ENCODE assay signal across 1 cellular context in genomic region chr4:25376754-25377571, GRCh38.
TF ChIP-seq lines count a peak whose summit lies in the region.

A gene with protein sequence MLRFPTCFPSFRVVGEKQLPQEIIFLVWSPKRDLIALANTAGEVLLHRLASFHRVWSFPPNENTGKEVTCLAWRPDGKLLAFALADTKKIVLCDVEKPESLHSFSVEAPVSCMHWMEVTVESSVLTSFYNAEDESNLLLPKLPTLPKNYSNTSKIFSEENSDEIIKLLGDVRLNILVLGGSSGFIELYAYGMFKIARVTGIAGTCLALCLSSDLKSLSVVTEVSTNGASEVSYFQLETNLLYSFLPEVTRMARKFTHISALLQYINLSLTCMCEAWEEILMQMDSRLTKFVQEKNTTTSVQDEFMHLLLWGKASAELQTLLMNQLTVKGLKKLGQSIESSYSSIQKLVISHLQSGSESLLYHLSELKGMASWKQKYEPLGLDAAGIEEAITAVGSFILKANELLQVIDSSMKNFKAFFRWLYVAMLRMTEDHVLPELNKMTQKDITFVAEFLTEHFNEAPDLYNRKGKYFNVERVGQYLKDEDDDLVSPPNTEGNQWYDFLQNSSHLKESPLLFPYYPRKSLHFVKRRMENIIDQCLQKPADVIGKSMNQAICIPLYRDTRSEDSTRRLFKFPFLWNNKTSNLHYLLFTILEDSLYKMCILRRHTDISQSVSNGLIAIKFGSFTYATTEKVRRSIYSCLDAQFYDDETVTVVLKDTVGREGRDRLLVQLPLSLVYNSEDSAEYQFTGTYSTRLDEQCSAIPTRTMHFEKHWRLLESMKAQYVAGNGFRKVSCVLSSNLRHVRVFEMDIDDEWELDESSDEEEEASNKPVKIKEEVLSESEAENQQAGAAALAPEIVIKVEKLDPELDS (plus strand): TSS chr4:25377263. CDS start chr4:25377428, 165 bp downstream.

TF ChIP-seq in GM12878, 131 proteins besides CTCF, POLR2A, EP300 and RAD21 (continued from another document):
- no peak for TF ChIP-seq E2F8 (IDR thresholded peaks at IDR 0.05; ENCODE audit: low read depth, partially characterized antibody)
- TF ChIP-seq EED (IDR thresholded peaks at IDR 0.05; ENCODE audit: low read depth) = no peak
- TF ChIP-seq TCF7 (IDR thresholded peaks at IDR 0.05; ENCODE audit: borderline replicate concordance) = no peak
- 0 out of 2 replicates have a peak, but pooled peaks have one; percentile 18 for TF ChIP-seq REST (IDR thresholded peaks at IDR 0.05; ENCODE audit: low read depth, low read length)
- TF ChIP-seq TAF1 (IDR thresholded peaks at IDR 0.05; ENCODE audit: borderline replicate concordance, low read depth, low read length) = peak; percentile 86; the same call in 1 of the 2 replicates
- TF ChIP-seq SP1 (IDR thresholded peaks at IDR 0.05; ENCODE audit: low read depth, low read length) = no peak
- TF ChIP-seq, protein P1, sequence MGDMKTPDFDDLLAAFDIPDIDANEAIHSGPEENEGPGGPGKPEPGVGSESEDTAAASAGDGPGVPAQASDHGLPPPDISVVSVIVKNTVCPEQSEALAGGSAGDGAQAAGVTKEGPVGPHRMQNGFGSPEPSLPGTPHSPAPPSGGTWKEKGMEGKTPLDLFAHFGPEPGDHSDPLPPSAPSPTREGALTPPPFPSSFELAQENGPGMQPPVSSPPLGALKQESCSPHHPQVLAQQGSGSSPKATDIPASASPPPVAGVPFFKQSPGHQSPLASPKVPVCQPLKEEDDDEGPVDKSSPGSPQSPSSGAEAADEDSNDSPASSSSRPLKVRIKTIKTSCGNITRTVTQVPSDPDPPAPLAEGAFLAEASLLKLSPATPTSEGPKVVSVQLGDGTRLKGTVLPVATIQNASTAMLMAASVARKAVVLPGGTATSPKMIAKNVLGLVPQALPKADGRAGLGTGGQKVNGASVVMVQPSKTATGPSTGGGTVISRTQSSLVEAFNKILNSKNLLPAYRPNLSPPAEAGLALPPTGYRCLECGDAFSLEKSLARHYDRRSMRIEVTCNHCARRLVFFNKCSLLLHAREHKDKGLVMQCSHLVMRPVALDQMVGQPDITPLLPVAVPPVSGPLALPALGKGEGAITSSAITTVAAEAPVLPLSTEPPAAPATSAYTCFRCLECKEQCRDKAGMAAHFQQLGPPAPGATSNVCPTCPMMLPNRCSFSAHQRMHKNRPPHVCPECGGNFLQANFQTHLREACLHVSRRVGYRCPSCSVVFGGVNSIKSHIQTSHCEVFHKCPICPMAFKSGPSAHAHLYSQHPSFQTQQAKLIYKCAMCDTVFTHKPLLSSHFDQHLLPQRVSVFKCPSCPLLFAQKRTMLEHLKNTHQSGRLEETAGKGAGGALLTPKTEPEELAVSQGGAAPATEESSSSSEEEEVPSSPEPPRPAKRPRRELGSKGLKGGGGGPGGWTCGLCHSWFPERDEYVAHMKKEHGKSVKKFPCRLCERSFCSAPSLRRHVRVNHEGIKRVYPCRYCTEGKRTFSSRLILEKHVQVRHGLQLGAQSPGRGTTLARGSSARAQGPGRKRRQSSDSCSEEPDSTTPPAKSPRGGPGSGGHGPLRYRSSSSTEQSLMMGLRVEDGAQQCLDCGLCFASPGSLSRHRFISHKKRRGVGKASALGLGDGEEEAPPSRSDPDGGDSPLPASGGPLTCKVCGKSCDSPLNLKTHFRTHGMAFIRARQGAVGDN (IDR thresholded peaks at IDR 0.05) = peak; percentile 55; the same call in 1 of the 2 replicates
- TF ChIP-seq JUND (IDR thresholded peaks at IDR 0.05; ENCODE audit: low read depth, low read length) = no peak
- TF ChIP-seq ZNF207 (IDR thresholded peaks at IDR 0.05; ENCODE audit: borderline replicate concordance) = no peak
- no peak for TF ChIP-seq PAX5 (IDR thresholded peaks at IDR 0.05; ENCODE audit: borderline replicate concordance, low read depth, low read length)
- TF ChIP-seq NR2C1 (IDR thresholded peaks at IDR 0.05) = no peak
- no peak for TF ChIP-seq SUPT20H (IDR thresholded peaks at IDR 0.05; ENCODE audit: borderline replicate concordance, control insufficient read depth, low read depth, low read length)
- TF ChIP-seq IRF5 (IDR thresholded peaks at IDR 0.05; ENCODE audit: borderline replicate concordance) = no peak
